In genomic region chr18:9823805-9824473, GRCh38 we compare ENCODE assay signal across 1 cellular context.
A peak's percentile ranks its signal among the peaks of the same experiment; 100 is the strongest.
TF ChIP-seq lines count a peak whose summit lies in the region.

No MANE protein-coding gene starts in this region.

TF ChIP-seq in K562, 482 proteins besides CTCF, POLR2A, EP300 and RAD21 (continued from another document and continues in another):
- TF ChIP-seq CEBPZ (IDR thresholded peaks at IDR 0.05; ENCODE audit: borderline replicate concordance, low read depth, low read length) (no peak), MED1 (CRISPR knock-in tag; IDR thresholded peaks at IDR 0.05; ENCODE audit: borderline replicate concordance) (no peak), CHD2 (IDR thresholded peaks at IDR 0.05; ENCODE audit: low read depth, low read length) (no peak), PRPF4 (IDR thresholded peaks at IDR 0.05; ENCODE audit: insufficient read depth, low read depth, low read length, poor library complexity, severe bottlenecking) (no peak), CREB3 (tag; conservative IDR thresholded peaks at IDR 0.05; ENCODE audit: low read depth) (0 out of 2 replicates have a peak, but pooled peaks have one; percentile 22), GATA2 (CRISPR knock-in tag; IDR thresholded peaks at IDR 0.05) (no peak), ZC3H8 (IDR thresholded peaks at IDR 0.05) (0 out of 2 replicates have a peak, but pooled peaks have one; percentile 54), RREB1 (CRISPR knock-in tag; IDR thresholded peaks at IDR 0.05) (no peak; the same call in 1 of the 2 replicates), ELF2 (CRISPR knock-in tag; IDR thresholded peaks at IDR 0.05) (no peak), ZBTB1 (CRISPR knock-in tag; IDR thresholded peaks at IDR 0.05; ENCODE audit: borderline replicate concordance, low read depth) (no peak), ZBTB7A (IDR thresholded peaks at IDR 0.05; ENCODE audit: borderline replicate concordance, control insufficient read depth, low read depth, low read length) (no peak), RBBP5 (IDR thresholded peaks at IDR 0.05; ENCODE audit: borderline replicate concordance, insufficient read depth, low read length, poor library complexity, severe bottlenecking) (no peak), ZKSCAN3 (CRISPR knock-in tag; IDR thresholded peaks at IDR 0.05) (no peak), CBFA2T3 (IDR thresholded peaks at IDR 0.05) (no peak), NCOR1 (IDR thresholded peaks at IDR 0.05) (no peak), ILF3 (IDR thresholded peaks at IDR 0.05; ENCODE audit: borderline replicate concordance) (no peak), KDM4B (IDR thresholded peaks at IDR 0.05; ENCODE audit: borderline replicate concordance in 2 of 2, low read depth in 1 of 2) (no peak), CXXC5 (CRISPR knock-in tag; IDR thresholded peaks at IDR 0.05) (no peak), CEBPB (tag; IDR thresholded peaks at IDR 0.05) (no peak), KAT8 (IDR thresholded peaks at IDR 0.05; ENCODE audit: low read depth) (no peak), ATF2 (CRISPR knock-in tag; IDR thresholded peaks at IDR 0.05) (no peak), SIN3B (IDR thresholded peaks at IDR 0.05; ENCODE audit: low read depth) (no peak), HBP1 (CRISPR knock-in tag; IDR thresholded peaks at IDR 0.05) (peak; percentile 93), PHF20 (IDR thresholded peaks at IDR 0.05; ENCODE audit: partially characterized antibody) (no peak), ZNF592 (IDR thresholded peaks at IDR 0.05) (no peak), HNRNPL (IDR thresholded peaks at IDR 0.05; ENCODE audit: low read depth, low read length) (no peak), SRSF1 (IDR thresholded peaks at IDR 0.05; ENCODE audit: low read depth, low read length) (no peak), ZNF140 (CRISPR knock-in tag; IDR thresholded peaks at IDR 0.05) (no peak), ZBTB43 (CRISPR knock-in tag; IDR thresholded peaks at IDR 0.05) (no peak), XRCC3 (IDR thresholded peaks at IDR 0.05) (no peak), HNRNPUL1 (IDR thresholded peaks at IDR 0.05; ENCODE audit: low read length) (no peak), POLR3A (IDR thresholded peaks at IDR 0.05; ENCODE audit: borderline replicate concordance, extremely low read depth, insufficient read depth, insufficient read length) (no peak), CAMTA2 (CRISPR knock-in tag; conservative IDR thresholded peaks at IDR 0.05) (no peak), EHMT2 (IDR thresholded peaks at IDR 0.05) (peak; percentile 82), ARID3A (IDR thresholded peaks at IDR 0.05; ENCODE audit: borderline replicate concordance, low read depth, low read length) (no peak), ADNP (tag; IDR thresholded peaks at IDR 0.05) (no peak), SP2 (IDR thresholded peaks at IDR 0.05; ENCODE audit: extremely low read depth, low read depth, low read length, poor library complexity, severe bottlenecking) (no peak), USF2 (CRISPR knock-in tag; IDR thresholded peaks at IDR 0.05) (no peak)
